ENCODE assay signal across 15 cellular contexts in genomic region chr3:174191380-174191779, GRCh38.
DNase-seq lines count a peak whose midpoint lies in the region; ATAC-seq and TF ChIP-seq lines count a peak whose summit lies in the region.
"Had no signal": no experiment of that assay in that cellular context is flagged by ENCODE, and none has a peak within 500 bp of the region (broad histone marks: within the 10 kb centered on the region; RNA-seq: fewer than 3 reads in every experiment).

No MANE protein-coding gene starts in this region.

- intact Hi-C loops in HCT116 (cut with micrococcal nuclease): no loop called here

- H3K4me3 Mint-ChIP-seq in activated CD4-positive, alpha-beta T cell treated with anti-CD3 and anti-CD28 coated beads, Interleukin-2, amount 10 ng/mL, durations not matched to agents 7 days and 5 days: no peak overlapping the region

- POLR2A ChIA-PET in activated CD4-positive, alpha-beta T cell treated with anti-CD3 and anti-CD28 coated beads, Interleukin-2, amount 10 ng/mL, durations not matched to agents 7 days and 5 days (lab: Charles Lee): no interaction called here
- POLR2A ChIA-PET in HCT116 (lab: Charles Lee): no interaction called here

- H3K27me3 Mint-ChIP-seq in activated CD4-positive, alpha-beta T cell treated with anti-CD3 and anti-CD28 coated beads, Interleukin-2, amount 10 ng/mL, durations not matched to agents 7 days and 5 days: no peaks in the 10 kb centered on the region

- H3K4me1 ChIP-seq in HCT116 (ENCODE audit: control insufficient read depth in 1 of 2, insufficient read depth in 2 of 2, low read length in 2 of 2): no peaks in the 10 kb centered on the region
- H3K4me1 ChIP-seq: psoas muscle had no signal

- TF ChIP-seq RAD21 in HCT116 (IDR thresholded peaks at IDR 0.05; ENCODE audit: low read depth): no peak

- H4K20me1 ChIP-seq in HCT116 (ENCODE audit: insufficient read depth): no peaks in the 10 kb centered on the region

- H3K27ac ChIP-seq in HCT116 (ENCODE audit: low read depth, low read length): no peak overlapping the region
- H3K27ac ChIP-seq: psoas muscle had no signal

- H3K9me3 ChIP-seq in HCT116 (ENCODE audit: control insufficient read depth in 1 of 2, insufficient read depth in 1 of 2, low read depth in 1 of 2, low read length in 2 of 2): no peaks in the 10 kb centered on the region
- H3K9me3 ChIP-seq: psoas muscle had no signal

- no peak for TF ChIP-seq CTCF in HCT116 (IDR thresholded peaks at IDR 0.05 in 2 of 3, conservative IDR thresholded peaks at IDR 0.05 in 1 of 3; ENCODE audit: borderline replicate concordance in 1 of 3, insufficient read depth in 1 of 3, low read depth in 2 of 3, low read length in 2 of 3)

- peak; percentile 29 for DNase-seq in activated CD4-positive, alpha-beta T cell treated with anti-CD3 and anti-CD28 coated beads, Interleukin-2, amount 10 ng/mL, durations not matched to agents 7 days and 5 days
- DNase-seq in activated CD4-positive, alpha-beta T cell treated with anti-CD3 and anti-CD28 coated beads for 48 hours: no peak
- DNase-seq in HCT116 (ENCODE audit: low read depth, low spot score) (no peak), LHCN-M2 (ENCODE audit: low read depth) (peak; percentile 5), myocyte (ENCODE audit: low read depth) (peak; percentile 17), hypothalamus (lab: John Stamatoyannopoulos, UW) (no peak), superior temporal gyrus (ENCODE audit: extremely low spot score) (no peak)
- DNase-seq: activated T-cell treated with anti-CD3 and anti-CD28 coated beads, Interleukin-2, amount 50 U/mL, for 48 hours; anterior cingulate cortex; midbrain; NCI-H510A treated with DMSO at 0.1 percent for 48 hours; psoas muscle; SIG-M5; stimulated activated CD4-positive, alpha-beta T cell treated with anti-CD3 and anti-CD28 coated beads, Interleukin-1b, Interleukin-23, amount 100 ng/mL, for 48 hours had no signal

- H3K36me3 Mint-ChIP-seq in activated CD4-positive, alpha-beta T cell treated with anti-CD3 and anti-CD28 coated beads, Interleukin-2, amount 10 ng/mL, durations not matched to agents 7 days and 5 days (ENCODE audit: low read depth): no peaks in the 10 kb centered on the region

- H3K4me3 ChIP-seq in HCT116 (replicated peaks in 1 of 2; ENCODE audit: low read depth in 1 of 2, low read length in 2 of 2): no peak overlapping the region
- H3K4me3 ChIP-seq: psoas muscle had no signal

- no TSS peak for BruUV-seq in HCT116 (replicated peaks; lab: Mats Ljungman, UMichigan)

- no peaks in the 10 kb centered on the region for H3K9me2 ChIP-seq in HCT116 (ENCODE audit: insufficient read depth)

- H3K9me3 Mint-ChIP-seq in activated CD4-positive, alpha-beta T cell treated with anti-CD3 and anti-CD28 coated beads, Interleukin-2, amount 10 ng/mL, durations not matched to agents 7 days and 5 days: no peaks in the 10 kb centered on the region

- H3K27me3 ChIP-seq in HCT116 (ENCODE audit: insufficient read depth, low read length): no peaks in the 10 kb centered on the region

- H3K4me2 ChIP-seq in HCT116 (ENCODE audit: low read length): no peak overlapping the region

- CTCF ChIA-PET in activated CD4-positive, alpha-beta T cell treated with anti-CD3 and anti-CD28 coated beads, Interleukin-2, amount 10 ng/mL, durations not matched to agents 7 days and 5 days (lab: Charles Lee): no interaction called here
- CTCF ChIA-PET in HCT116 (lab: Charles Lee): no interaction called here

- H3K79me2 ChIP-seq in HCT116 (ENCODE audit: insufficient read depth, low read length): no peaks in the 10 kb centered on the region

- RAD21 ChIA-PET in HCT116 (lab: Charles Lee; ENCODE audit: low non-redundant PET in 1 of 2, low total read pairs in 2 of 2, uncharacterized antibody in 2 of 2, unreplicated experiment in 2 of 2): no interaction called here

- TF ChIP-seq POLR2A in HCT116 (IDR thresholded peaks at IDR 0.05; ENCODE audit: borderline replicate concordance, extremely low read depth, insufficient read depth, insufficient read length): no peak

- H3K4me1 Mint-ChIP-seq in activated CD4-positive, alpha-beta T cell treated with anti-CD3 and anti-CD28 coated beads, Interleukin-2, amount 10 ng/mL, durations not matched to agents 7 days and 5 days: peaks cover 12% of the 10 kb centered on the region

- H3K36me3 ChIP-seq in HCT116 (ENCODE audit: control insufficient read depth in 1 of 2, insufficient read depth in 2 of 2, low read length in 2 of 2): no peaks in the 10 kb centered on the region

- H3K27ac Mint-ChIP-seq in activated CD4-positive, alpha-beta T cell treated with anti-CD3 and anti-CD28 coated beads, Interleukin-2, amount 10 ng/mL, durations not matched to agents 7 days and 5 days: peak overlapping the region; percentile 66

- H3K9ac ChIP-seq in HCT116 (ENCODE audit: low read length): no peak overlapping the region

- ATAC-seq in HCT116 (no peak), HG03196 (IDR thresholded peaks at IDR 0.05; ENCODE audit: unreplicated experiment) (no peak)
- ATAC-seq: psoas muscle had no signal

- H2AFZ ChIP-seq in HCT116 (ENCODE audit: low read depth, low read length, poor library complexity, severe bottlenecking): peak overlapping the region; percentile 20

TF ChIP-seq in HCT116, 20 proteins besides CTCF, POLR2A, EP300 and RAD21:
- TF ChIP-seq JUND (IDR thresholded peaks at IDR 0.05) (no peak), CBX3 (IDR thresholded peaks at IDR 0.05; ENCODE audit: low read depth) (no peak), ZBTB33 (IDR thresholded peaks at IDR 0.05; ENCODE audit: extremely low read depth, insufficient replicate concordance, low read length) (no peak), EZH2 (IDR thresholded peaks at IDR 0.05) (no peak), POLR2AphosphoS5 (IDR thresholded peaks at IDR 0.05; ENCODE audit: low read depth, low read length) (no peak), FOSL1 (IDR thresholded peaks at IDR 0.05; ENCODE audit: low read depth) (no peak), CEBPB (IDR thresholded peaks at IDR 0.05; ENCODE audit: low read depth) (no peak), ATF3 (IDR thresholded peaks at IDR 0.05) (no peak), EZH2phosphoT487 (IDR thresholded peaks at IDR 0.05; ENCODE audit: borderline replicate concordance) (no peak), SIN3A (IDR thresholded peaks at IDR 0.05; ENCODE audit: low read depth) (no peak), TCF7L2 (IDR thresholded peaks at IDR 0.05; ENCODE audit: borderline replicate concordance, extremely low read depth, insufficient read depth, insufficient read length) (no peak), ZFX (IDR thresholded peaks at IDR 0.05) (no peak)
- TF ChIP-seq, protein P1, sequence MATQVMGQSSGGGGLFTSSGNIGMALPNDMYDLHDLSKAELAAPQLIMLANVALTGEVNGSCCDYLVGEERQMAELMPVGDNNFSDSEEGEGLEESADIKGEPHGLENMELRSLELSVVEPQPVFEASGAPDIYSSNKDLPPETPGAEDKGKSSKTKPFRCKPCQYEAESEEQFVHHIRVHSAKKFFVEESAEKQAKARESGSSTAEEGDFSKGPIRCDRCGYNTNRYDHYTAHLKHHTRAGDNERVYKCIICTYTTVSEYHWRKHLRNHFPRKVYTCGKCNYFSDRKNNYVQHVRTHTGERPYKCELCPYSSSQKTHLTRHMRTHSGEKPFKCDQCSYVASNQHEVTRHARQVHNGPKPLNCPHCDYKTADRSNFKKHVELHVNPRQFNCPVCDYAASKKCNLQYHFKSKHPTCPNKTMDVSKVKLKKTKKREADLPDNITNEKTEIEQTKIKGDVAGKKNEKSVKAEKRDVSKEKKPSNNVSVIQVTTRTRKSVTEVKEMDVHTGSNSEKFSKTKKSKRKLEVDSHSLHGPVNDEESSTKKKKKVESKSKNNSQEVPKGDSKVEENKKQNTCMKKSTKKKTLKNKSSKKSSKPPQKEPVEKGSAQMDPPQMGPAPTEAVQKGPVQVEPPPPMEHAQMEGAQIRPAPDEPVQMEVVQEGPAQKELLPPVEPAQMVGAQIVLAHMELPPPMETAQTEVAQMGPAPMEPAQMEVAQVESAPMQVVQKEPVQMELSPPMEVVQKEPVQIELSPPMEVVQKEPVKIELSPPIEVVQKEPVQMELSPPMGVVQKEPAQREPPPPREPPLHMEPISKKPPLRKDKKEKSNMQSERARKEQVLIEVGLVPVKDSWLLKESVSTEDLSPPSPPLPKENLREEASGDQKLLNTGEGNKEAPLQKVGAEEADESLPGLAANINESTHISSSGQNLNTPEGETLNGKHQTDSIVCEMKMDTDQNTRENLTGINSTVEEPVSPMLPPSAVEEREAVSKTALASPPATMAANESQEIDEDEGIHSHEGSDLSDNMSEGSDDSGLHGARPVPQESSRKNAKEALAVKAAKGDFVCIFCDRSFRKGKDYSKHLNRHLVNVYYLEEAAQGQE (IDR thresholded peaks at IDR 0.05; ENCODE audit: low read depth): no peak

Comparison
In these comparisons a context has a peak if more than half of its experiments do, and no peak if none do; other contexts are left out.
1. DNase-seq: peak in activated CD4-positive, alpha-beta T cell treated with anti-CD3 and anti-CD28 coated beads, Interleukin-2, amount 10 ng/mL, durations not matched to agents 7 days and 5 days (single experiment), LHCN-M2 (single experiment) and myocyte (single experiment); none in activated CD4-positive, alpha-beta T cell treated with anti-CD3 and anti-CD28 coated beads for 48 hours (single experiment), HCT116 (single experiment), hypothalamus (0 of 51) and superior temporal gyrus (single experiment).